Comparison of ENCODE assay signal across 1 cellular context in genomic region chr4:7829687-7830580, GRCh38.
TF ChIP-seq lines count a peak whose summit lies in the region.

No MANE protein-coding gene starts in this region.

TF ChIP-seq in K562, 482 proteins besides CTCF, POLR2A, EP300 and RAD21 (continued from another document):
- TF ChIP-seq, protein P1, sequence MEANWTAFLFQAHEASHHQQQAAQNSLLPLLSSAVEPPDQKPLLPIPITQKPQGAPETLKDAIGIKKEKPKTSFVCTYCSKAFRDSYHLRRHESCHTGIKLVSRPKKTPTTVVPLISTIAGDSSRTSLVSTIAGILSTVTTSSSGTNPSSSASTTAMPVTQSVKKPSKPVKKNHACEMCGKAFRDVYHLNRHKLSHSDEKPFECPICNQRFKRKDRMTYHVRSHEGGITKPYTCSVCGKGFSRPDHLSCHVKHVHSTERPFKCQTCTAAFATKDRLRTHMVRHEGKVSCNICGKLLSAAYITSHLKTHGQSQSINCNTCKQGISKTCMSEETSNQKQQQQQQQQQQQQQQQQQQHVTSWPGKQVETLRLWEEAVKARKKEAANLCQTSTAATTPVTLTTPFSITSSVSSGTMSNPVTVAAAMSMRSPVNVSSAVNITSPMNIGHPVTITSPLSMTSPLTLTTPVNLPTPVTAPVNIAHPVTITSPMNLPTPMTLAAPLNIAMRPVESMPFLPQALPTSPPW (CRISPR knock-in tag; IDR thresholded peaks at IDR 0.05), result peak; percentile 33; the same call in 1 of the 2 replicates
- TF ChIP-seq STAT5A (IDR thresholded peaks at IDR 0.05; ENCODE audit: borderline replicate concordance, low read length), result 0 out of 2 replicates have a peak, but pooled peaks have one; percentile 21
- 0 out of 2 replicates have a peak, but pooled peaks have one; percentile 46 for TF ChIP-seq SOX6 (IDR thresholded peaks at IDR 0.05)
- peak; percentile 17 for TF ChIP-seq MEIS2 (IDR thresholded peaks at IDR 0.05; ENCODE audit: partially characterized antibody)
- TF ChIP-seq COPS2 (conservative IDR thresholded peaks at IDR 0.05), result no peak
- no peak for TF ChIP-seq SIRT6 (IDR thresholded peaks at IDR 0.05; ENCODE audit: low read depth, low read length)
- peak; percentile 34; the same call in 1 of the 2 replicates for TF ChIP-seq ARID1B (IDR thresholded peaks at IDR 0.05)
- no peak for TF ChIP-seq TAF1 (IDR thresholded peaks at IDR 0.05; ENCODE audit: control insufficient read depth, extremely low read depth, insufficient read depth, low read length, severe bottlenecking)
- peak; percentile 87 for TF ChIP-seq SMAD4 (CRISPR knock-in tag; conservative IDR thresholded peaks at IDR 0.05)
- peak; percentile 54; the same call in 1 of the 2 replicates for TF ChIP-seq TEAD4 (IDR thresholded peaks at IDR 0.05; ENCODE audit: low read length)
- no peak for TF ChIP-seq TEAD4 (CRISPR knock-in tag; IDR thresholded peaks at IDR 0.05; ENCODE audit: borderline replicate concordance)
- peak; percentile 41; the same call in 1 of the 2 replicates for TF ChIP-seq TAL1 (IDR thresholded peaks at IDR 0.05)
